12 cellular contexts compared by ENCODE assay signal in the genomic region with DNA sequence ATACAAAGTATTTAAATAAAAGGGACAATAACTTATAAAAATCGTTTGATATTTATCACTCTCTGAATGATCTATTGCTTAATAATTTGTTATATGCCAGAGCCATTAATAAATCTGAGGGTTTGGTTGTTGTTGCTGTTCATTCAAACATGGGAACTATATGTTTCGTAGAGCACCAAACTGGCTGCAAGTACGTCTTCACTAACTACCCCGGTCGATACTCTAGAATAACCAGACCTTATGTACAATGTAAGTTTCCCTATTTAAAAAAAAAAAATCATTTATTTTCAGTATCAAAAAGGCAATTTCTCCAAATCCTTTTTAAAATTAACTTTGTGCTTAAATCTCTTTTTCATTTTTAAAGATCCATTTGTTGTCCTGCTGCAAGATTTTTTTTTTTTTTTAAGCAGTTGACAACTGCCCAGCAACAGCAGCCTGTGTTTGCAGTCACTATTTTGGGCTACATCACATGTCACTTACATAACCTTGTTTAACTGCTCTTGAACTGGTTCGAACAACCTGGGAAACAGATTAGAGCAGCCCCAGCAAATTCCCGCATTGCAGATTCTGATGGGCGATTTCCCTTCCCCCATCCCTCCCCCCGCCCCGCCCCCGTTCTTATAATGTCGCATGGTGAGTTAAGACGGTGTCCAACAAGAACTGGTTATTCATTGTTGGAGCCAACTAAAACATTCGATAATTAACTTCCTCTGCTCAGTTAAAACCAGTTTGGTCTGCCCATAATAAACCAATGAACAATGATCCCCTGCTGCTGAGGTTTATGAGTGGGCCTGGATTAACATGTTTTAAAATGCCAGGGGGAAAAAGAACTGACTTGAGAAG.
DNase-seq lines count a peak whose midpoint lies in the region; ATAC-seq and TF ChIP-seq lines count a peak whose summit lies in the region.
"Had no signal": no experiment of that assay in that cellular context is flagged by ENCODE, and none has a peak within 500 bp of the region (broad histone marks: within the 10 kb centered on the region; RNA-seq: fewer than 3 reads in every experiment).

No MANE protein-coding gene starts in this region.

- H3K36me3 ChIP-seq in kidney epithelial cell (ENCODE audit: control insufficient read depth, insufficient read depth, low read length) (no peaks in the 10 kb centered on the region), skeletal muscle tissue (ENCODE audit: control insufficient read depth in 3 of 3, insufficient read depth in 3 of 3, low read length in 3 of 3) (no peaks in the 10 kb centered on the region)

- DNase-seq in HT-29 (ENCODE audit: low spot score) (peak; percentile 41), caudate nucleus (lab: John Stamatoyannopoulos, UW) (peak in 12 of 61 donors; percentile 1 to 65 (median 9)), kidney epithelial cell (ENCODE audit: low read depth) (peak; percentile 51), H4 (ENCODE audit: low spot score) (no peak), SIG-M5 treated with dmso at 0.1 percent for 504 hours (lab: John Stamatoyannopoulos, UW; ENCODE audit: unreplicated experiment) (no peak)
- DNase-seq: activated B cell treated with CpG ODN at 0.5 μM for 24 hours; CD4-positive, alpha-beta memory T cell; NCI-H187 had no signal

- H3K9ac ChIP-seq in skeletal muscle tissue (ENCODE audit: low read depth in 1 of 3, low read length in 3 of 3), result peak overlapping the region; percentile 59 to 66 (median 63)

- no peak for ATAC-seq in GM18870 (IDR thresholded peaks at IDR 0.05; ENCODE audit: unreplicated experiment)
- no peak for ATAC-seq in HG03095 (IDR thresholded peaks at IDR 0.05; ENCODE audit: unreplicated experiment)
- ATAC-seq: stimulated activated memory B cell treated with anti-CD40 and anti-IgM and Interleukin-4, amounts not matched to agents 10 μg/mL and 1 μg/mL and 100 μg/mL, for 72 hours had no signal

- no peaks in the 10 kb centered on the region for H3K27me3 ChIP-seq in kidney epithelial cell (ENCODE audit: control insufficient read depth, insufficient read depth, low read length)
- no peaks in the 10 kb centered on the region for H3K27me3 ChIP-seq in skeletal muscle tissue (ENCODE audit: control insufficient read depth in 3 of 3, insufficient read depth in 3 of 3, low read length in 3 of 3)

- no peak for TF ChIP-seq CTCF in kidney epithelial cell (IDR thresholded peaks at IDR 0.05; ENCODE audit: insufficient read depth, low read length, poor library complexity, severe bottlenecking)

- H3K4me1 ChIP-seq in skeletal muscle tissue (ENCODE audit: control insufficient read depth in 3 of 3, insufficient read depth in 3 of 3, low read length in 3 of 3), result peaks cover 8 to 11% (median 8%) of the 10 kb centered on the region in 3 donors

- H3K27ac ChIP-seq in caudate nucleus (ENCODE audit: low read depth, low read length) (peak overlapping the region; percentile 80), skeletal muscle tissue (ENCODE audit: low read depth, low read length) (peak overlapping the region; percentile 87)

- no peaks in the 10 kb centered on the region for H3K9me3 ChIP-seq in skeletal muscle tissue (ENCODE audit: control insufficient read depth in 3 of 3, low read length in 3 of 3)

- no peak overlapping the region for H3K4me3 ChIP-seq in kidney epithelial cell (ENCODE audit: low read depth, low read length)
- H3K4me3 ChIP-seq in skeletal muscle tissue (ENCODE audit: low read length in 3 of 3), result peak overlapping the region; percentile 1 to 57 (median 3)

Comparison
In these comparisons a context has a peak if more than half of its experiments do, and no peak if none do; other contexts are left out.
1. DNase-seq: peak in HT-29 (single experiment) and kidney epithelial cell (single experiment); none in H4 (single experiment) and SIG-M5 treated with dmso at 0.1 percent for 504 hours (single experiment).